23 cellular contexts compared by ENCODE assay signal in genomic region chr15:36230741-36231140, GRCh38.
DNase-seq lines count a peak whose midpoint lies in the region; ATAC-seq and TF ChIP-seq lines count a peak whose summit lies in the region.
"Had no signal": no experiment of that assay in that cellular context is flagged by ENCODE, and none has a peak within 500 bp of the region (broad histone marks: within the 10 kb centered on the region; RNA-seq: fewer than 3 reads in every experiment).

No MANE protein-coding gene starts in this region.

- no peaks in the 10 kb centered on the region for H3K27me3 ChIP-seq in aorta (ENCODE audit: control insufficient read depth in 1 of 2, insufficient read depth in 2 of 2, low read length in 1 of 2)
- no peaks in the 10 kb centered on the region for H3K27me3 ChIP-seq in psoas muscle (ENCODE audit: insufficient read depth in 3 of 3, low read length in 2 of 3)
- H3K27me3 ChIP-seq: cardiac muscle cell, esophagus muscularis mucosa, pancreas, spleen had no signal

- peaks cover 6% of the 10 kb centered on the region for H3K9me3 Mint-ChIP-seq in activated CD8-positive, alpha-beta T cell treated with anti-CD3 and anti-CD28 coated beads for 36 hours

- H3K4me1 ChIP-seq in aorta (ENCODE audit: control insufficient read depth in 1 of 2, insufficient read depth in 2 of 2, low read length in 2 of 2) (no peaks in the 10 kb centered on the region), psoas muscle (no peaks in the 10 kb centered on the region)
- H3K4me1 ChIP-seq: esophagus muscularis mucosa, pancreas, spleen had no signal

- H3K4me1 Mint-ChIP-seq in activated CD8-positive, alpha-beta T cell treated with anti-CD3 and anti-CD28 coated beads for 36 hours (ENCODE audit: low read depth) = no peaks in the 10 kb centered on the region
- H3K4me1 Mint-ChIP-seq: activated naive CD4-positive, alpha-beta T cell treated with anti-CD3 and anti-CD28 coated beads, Interleukin-2, amount 10 ng/mL, durations not matched to agents 7 days and 5 days had no signal

- no peak for TF ChIP-seq CTCF in activated CD8-positive, alpha-beta T cell treated with anti-CD3 and anti-CD28 coated beads for 36 hours (IDR thresholded peaks at IDR 0.05)
- no peak for TF ChIP-seq CTCF in psoas muscle (IDR thresholded peaks at IDR 0.05)

- no peaks in the 10 kb centered on the region for H3K36me3 Mint-ChIP-seq in activated CD8-positive, alpha-beta T cell treated with anti-CD3 and anti-CD28 coated beads for 36 hours (ENCODE audit: low read depth)
- H3K36me3 Mint-ChIP-seq: activated naive CD4-positive, alpha-beta T cell treated with anti-CD3 and anti-CD28 coated beads, Interleukin-2, amount 10 ng/mL, durations not matched to agents 7 days and 5 days; natural killer cell treated with Interleukin-12 subunit alpha and Interleukin-12 subunit beta and Interleukin-15 and Interleukin-18, amount 100 ng/mL, for 72 hours had no signal

- H3K27me3 Mint-ChIP-seq in activated CD8-positive, alpha-beta T cell treated with anti-CD3 and anti-CD28 coated beads for 36 hours = no peaks in the 10 kb centered on the region
- H3K27me3 Mint-ChIP-seq: activated naive CD4-positive, alpha-beta T cell treated with anti-CD3 and anti-CD28 coated beads, Interleukin-2, amount 10 ng/mL, durations not matched to agents 7 days and 5 days; natural killer cell treated with Interleukin-12 subunit alpha and Interleukin-12 subunit beta and Interleukin-15 and Interleukin-18, amount 100 ng/mL, for 72 hours had no signal

- H3K27ac ChIP-seq in aorta (ENCODE audit: low read depth in 1 of 2, low read length in 2 of 2) (no peak overlapping the region), psoas muscle (no peak overlapping the region)
- H3K27ac ChIP-seq: cardiac muscle cell, esophagus muscularis mucosa, pancreas, spleen had no signal

- H3K4me3 ChIP-seq in aorta (ENCODE audit: low read length in 2 of 2) = no peak overlapping the region
- H3K4me3 ChIP-seq in psoas muscle = no peak overlapping the region
- H3K4me3 ChIP-seq: cardiac muscle cell, esophagus muscularis mucosa, pancreas, spleen had no signal

- CTCF ChIA-PET in activated CD8-positive, alpha-beta T cell treated with anti-CD3 and anti-CD28 coated beads for 36 hours (lab: Charles Lee) = no interaction called here

- intact Hi-C loops in activated CD8-positive, alpha-beta T cell treated with anti-CD3 and anti-CD28 coated beads for 36 hours (cut with micrococcal nuclease) = no loop called here
- intact Hi-C loops in aorta (cut with DNase I) = no loop called here
- intact Hi-C loops in psoas muscle (cut with DNase I) = no loop called here

- H3K9me3 ChIP-seq in aorta (ENCODE audit: control insufficient read depth, low read length) (no peaks in the 10 kb centered on the region), psoas muscle (peaks cover under 1% of the 10 kb centered on the region)
- H3K9me3 ChIP-seq: esophagus muscularis mucosa had no signal

- WGBS in aorta, 2 donors = 53 to 72% methylated on average over 2 of the region's 2 CpGs
- WGBS in psoas muscle, 3 donors = 80 to 91% (median 86%) methylated on average over 2 of the region's 2 CpGs

- DNase-seq in EL (peak; percentile 65), T1000 (lab: John Stamatoyannopoulos, UW) (peak; percentile 1), fibroblast of peridontal ligament (ENCODE audit: extremely low read depth) (peak; percentile 77), stromal cell of bone marrow (ENCODE audit: low read depth) (peak; percentile 40), aorta (no peak), psoas muscle (no peak)
- no peak for DNase-seq in activated CD8-positive, alpha-beta T cell treated with anti-CD3 and anti-CD28 coated beads for 36 hours
- DNase-seq: activated CD4-positive, alpha-beta T cell treated with anti-CD3 and anti-CD28 coated beads, Interleukin-2, amount 50 U/mL, for 4 hours; activated naive CD4-positive, alpha-beta T cell treated with anti-CD3 and anti-CD28 coated beads, Interleukin-2, amount 10 ng/mL, durations not matched to agents 7 days and 5 days; amygdala; dermis blood vessel endothelial cell; glutamatergic neuron; kidney; midbrain; NCI-H1105; NCI-H187 treated with DMSO at 0.1 percent for 48 hours; NCI-H526 treated with DMSO at 0.1 percent for 48 hours; pancreas; spleen; trophoblast cell had no signal

- POLR2A ChIA-PET in activated CD8-positive, alpha-beta T cell treated with anti-CD3 and anti-CD28 coated beads for 36 hours (lab: Charles Lee) = no interaction called here

- ATAC-seq in activated CD8-positive, alpha-beta T cell treated with anti-CD3 and anti-CD28 coated beads for 36 hours = no peak
- ATAC-seq in aorta (ENCODE audit: low FRiP score) (no peak), psoas muscle (no peak)
- ATAC-seq: natural killer cell treated with Interleukin-12 subunit alpha and Interleukin-12 subunit beta and Interleukin-15 and Interleukin-18, amount 100 ng/mL, for 72 hours; pancreas had no signal

- no peak overlapping the region for H3K27ac Mint-ChIP-seq in activated CD8-positive, alpha-beta T cell treated with anti-CD3 and anti-CD28 coated beads for 36 hours
- H3K27ac Mint-ChIP-seq: activated naive CD4-positive, alpha-beta T cell treated with anti-CD3 and anti-CD28 coated beads, Interleukin-2, amount 10 ng/mL, durations not matched to agents 7 days and 5 days; natural killer cell treated with Interleukin-12 subunit alpha and Interleukin-12 subunit beta and Interleukin-15 and Interleukin-18, amount 100 ng/mL, for 72 hours had no signal

- H3K4me3 Mint-ChIP-seq in activated CD8-positive, alpha-beta T cell treated with anti-CD3 and anti-CD28 coated beads for 36 hours = no peak overlapping the region
- H3K4me3 Mint-ChIP-seq: activated naive CD4-positive, alpha-beta T cell treated with anti-CD3 and anti-CD28 coated beads, Interleukin-2, amount 10 ng/mL, durations not matched to agents 7 days and 5 days; natural killer cell treated with Interleukin-12 subunit alpha and Interleukin-12 subunit beta and Interleukin-15 and Interleukin-18, amount 100 ng/mL, for 72 hours had no signal

- H3K36me3 ChIP-seq in aorta (ENCODE audit: control insufficient read depth in 1 of 2, insufficient read depth in 2 of 2, low read length in 1 of 2) (no peaks in the 10 kb centered on the region), psoas muscle (ENCODE audit: insufficient read depth in 1 of 2, low read depth in 1 of 2) (no peaks in the 10 kb centered on the region)
- H3K36me3 ChIP-seq: cardiac muscle cell, esophagus muscularis mucosa, pancreas, spleen had no signal

Comparison
In these comparisons a context has a peak if more than half of its experiments do, and no peak if none do; other contexts are left out.
1. DNase-seq: peak in EL (single experiment), T1000 (single experiment), fibroblast of peridontal ligament (single experiment) and stromal cell of bone marrow (single experiment); none in activated CD8-positive, alpha-beta T cell treated with anti-CD3 and anti-CD28 coated beads for 36 hours (single experiment), aorta (0 of 2) and psoas muscle (0 of 2).